Comparison of ENCODE assay signal across 1 cellular context in genomic region chr20:33732166-33732970, GRCh38.
A peak's percentile ranks its signal among the peaks of the same experiment; 100 is the strongest.
TF ChIP-seq lines count a peak whose summit lies in the region.

No MANE protein-coding gene starts in this region.

TF ChIP-seq in WTC11, 78 proteins besides CTCF, POLR2A, EP300 and RAD21 (continued from another document):
- 0 out of 2 replicates have a peak, but pooled peaks have one; percentile 58 for TF ChIP-seq E2F4 (CRISPR knock-in tag; IDR thresholded peaks at IDR 0.05; ENCODE audit: borderline replicate concordance, low read depth)
